Comparison of ENCODE assay signal across 9 cellular contexts in genomic region chr6:162621246-162621645, GRCh38.
DNase-seq lines count a peak whose midpoint lies in the region; TF ChIP-seq lines count a peak whose summit lies in the region.
"Had no signal": no experiment of that assay in that cellular context is flagged by ENCODE, and none has a peak within 500 bp of the region (broad histone marks: within the 10 kb centered on the region; RNA-seq: fewer than 3 reads in every experiment).

No MANE protein-coding gene starts in this region.

- POLR2A ChIA-PET in activated CD4-positive, alpha-beta memory T cell treated with anti-CD3 and anti-CD28 coated beads for 36 hours (lab: Charles Lee) = no interaction called here
- POLR2A ChIA-PET in activated CD4-positive, alpha-beta memory T cell treated with anti-CD3 and anti-CD28 coated beads, Interleukin-2, amount 10 ng/mL, durations not matched to agents 7 days and 5 days (lab: Charles Lee) = no interaction called here
- POLR2A ChIA-PET in GM10248 (lab: Yijun Ruan, JAX) = no interaction called here

- no peak overlapping the region for H3K9ac ChIP-seq in endodermal cell (ENCODE audit: extremely low read depth, low read length, poor library complexity, severe bottlenecking)

- 48 to 50% methylated on average over 1 to 4 of the region's 4 CpGs for WGBS in endodermal cell (ENCODE audit: insufficient coverage in 1 of 2, insufficient read length in 1 of 2), 2 experiments

- H3K36me3 Mint-ChIP-seq in activated CD4-positive, alpha-beta memory T cell treated with anti-CD3 and anti-CD28 coated beads for 36 hours = no peaks in the 10 kb centered on the region
- H3K36me3 Mint-ChIP-seq in activated CD4-positive, alpha-beta memory T cell treated with anti-CD3 and anti-CD28 coated beads, Interleukin-2, amount 10 ng/mL, durations not matched to agents 7 days and 5 days (ENCODE audit: low read depth) = no peaks in the 10 kb centered on the region
- H3K36me3 Mint-ChIP-seq in endodermal cell (ENCODE audit: low read depth) = no peaks in the 10 kb centered on the region

- no peaks in the 10 kb centered on the region for H3K9me3 Mint-ChIP-seq in activated CD4-positive, alpha-beta memory T cell treated with anti-CD3 and anti-CD28 coated beads for 36 hours
- H3K9me3 Mint-ChIP-seq in activated CD4-positive, alpha-beta memory T cell treated with anti-CD3 and anti-CD28 coated beads, Interleukin-2, amount 10 ng/mL, durations not matched to agents 7 days and 5 days = no peaks in the 10 kb centered on the region
- H3K9me3 Mint-ChIP-seq in endodermal cell = no peaks in the 10 kb centered on the region
- H3K9me3 Mint-ChIP-seq: nephron progenitor cell had no signal

- H3K27ac ChIP-seq in endodermal cell (ENCODE audit: low read depth, low read length) = no peak overlapping the region

- peaks cover 8% of the 10 kb centered on the region for H3K27me3 ChIP-seq in endodermal cell (ENCODE audit: control insufficient read depth, insufficient read depth, low read length, poor library complexity, severe bottlenecking)

- intact Hi-C loops in activated CD4-positive, alpha-beta memory T cell treated with anti-CD3 and anti-CD28 coated beads for 36 hours (cut with micrococcal nuclease) = no loop called here
- intact Hi-C loops in head of caudate nucleus (cut with DNase I) = no loop called here

- peaks cover 2% of the 10 kb centered on the region for H3K4me1 Mint-ChIP-seq in activated CD4-positive, alpha-beta memory T cell treated with anti-CD3 and anti-CD28 coated beads for 36 hours (ENCODE audit: low read depth)
- H3K4me1 Mint-ChIP-seq in activated CD4-positive, alpha-beta memory T cell treated with anti-CD3 and anti-CD28 coated beads, Interleukin-2, amount 10 ng/mL, durations not matched to agents 7 days and 5 days = no peaks in the 10 kb centered on the region
- H3K4me1 Mint-ChIP-seq in endodermal cell = peaks cover 12% of the 10 kb centered on the region

- CTCF ChIA-PET in activated CD4-positive, alpha-beta memory T cell treated with anti-CD3 and anti-CD28 coated beads for 36 hours (lab: Charles Lee) = no interaction called here
- CTCF ChIA-PET in activated CD4-positive, alpha-beta memory T cell treated with anti-CD3 and anti-CD28 coated beads, Interleukin-2, amount 10 ng/mL, durations not matched to agents 7 days and 5 days (lab: Charles Lee) = no interaction called here
- CTCF ChIA-PET in GM10248 (lab: Yijun Ruan, JAX) = interaction anchor here (1.1 to 1.2 kb wide), 2 partner anchors 13 to 16 kb away, joined by 3 read pairs; no protein-coding TSS in a partner anchor

- no peaks in the 10 kb centered on the region for H3K4me1 ChIP-seq in endodermal cell (ENCODE audit: control insufficient read depth, insufficient read depth, low read length)

- peak; percentile 25 for DNase-seq in activated CD4-positive, alpha-beta memory T cell treated with anti-CD3 and anti-CD28 coated beads for 36 hours
- DNase-seq in activated CD4-positive, alpha-beta memory T cell treated with anti-CD3 and anti-CD28 coated beads, Interleukin-2, amount 10 ng/mL, durations not matched to agents 7 days and 5 days = no peak
- DNase-seq in LHCN-M2 (ENCODE audit: low read depth) = peak; percentile 45
- peak; percentile 63 for DNase-seq in endodermal cell
- DNase-seq in retinal pigment epithelial cell (ENCODE audit: low read depth) = peak; percentile 36
- DNase-seq in GM10248 (ENCODE audit: extremely low spot score) = no peak
- DNase-seq in head of caudate nucleus = no peak
- DNase-seq in hypothalamus (lab: John Stamatoyannopoulos, UW) = no peak
- DNase-seq: nephron progenitor cell had no signal

- TF ChIP-seq CTCF in endodermal cell (conservative IDR thresholded peaks at IDR 0.05) = no peak
- no peak for TF ChIP-seq CTCF in retinal pigment epithelial cell (conservative IDR thresholded peaks at IDR 0.05; ENCODE audit: low read depth, low read length)
- no peak for TF ChIP-seq CTCF in GM10248 (IDR thresholded peaks at IDR 0.05; ENCODE audit: control extremely low read depth, extremely low read depth, low read depth, missing control alignments)

- no peaks in the 10 kb centered on the region for H3K9me3 ChIP-seq in endodermal cell (ENCODE audit: control insufficient read depth, low read length)

- H3K4me3 Mint-ChIP-seq in activated CD4-positive, alpha-beta memory T cell treated with anti-CD3 and anti-CD28 coated beads for 36 hours = no peak overlapping the region
- H3K4me3 Mint-ChIP-seq in activated CD4-positive, alpha-beta memory T cell treated with anti-CD3 and anti-CD28 coated beads, Interleukin-2, amount 10 ng/mL, durations not matched to agents 7 days and 5 days = no peak overlapping the region
- H3K4me3 Mint-ChIP-seq in endodermal cell = no peak overlapping the region
- H3K4me3 Mint-ChIP-seq: nephron progenitor cell had no signal

- no peaks in the 10 kb centered on the region for H3K27me3 Mint-ChIP-seq in activated CD4-positive, alpha-beta memory T cell treated with anti-CD3 and anti-CD28 coated beads for 36 hours
- H3K27me3 Mint-ChIP-seq in activated CD4-positive, alpha-beta memory T cell treated with anti-CD3 and anti-CD28 coated beads, Interleukin-2, amount 10 ng/mL, durations not matched to agents 7 days and 5 days = no peaks in the 10 kb centered on the region
- no peaks in the 10 kb centered on the region for H3K27me3 Mint-ChIP-seq in endodermal cell (ENCODE audit: insufficient read depth)

- no peak overlapping the region for H3K27ac Mint-ChIP-seq in activated CD4-positive, alpha-beta memory T cell treated with anti-CD3 and anti-CD28 coated beads for 36 hours
- H3K27ac Mint-ChIP-seq in activated CD4-positive, alpha-beta memory T cell treated with anti-CD3 and anti-CD28 coated beads, Interleukin-2, amount 10 ng/mL, durations not matched to agents 7 days and 5 days = no peak overlapping the region
- H3K27ac Mint-ChIP-seq in endodermal cell = peak overlapping the region; percentile 18
- H3K27ac Mint-ChIP-seq: nephron progenitor cell had no signal

- H3K36me3 ChIP-seq in endodermal cell (ENCODE audit: control insufficient read depth, insufficient read depth, low read length) = no peaks in the 10 kb centered on the region

- H3K4me3 ChIP-seq in endodermal cell (ENCODE audit: low read length) (no peak overlapping the region), retinal pigment epithelial cell (ENCODE audit: low read length) (no peak overlapping the region)

Comparison
In these comparisons a context has a peak if more than half of its experiments do, and no peak if none do; other contexts are left out.
1. DNase-seq: peak in activated CD4-positive, alpha-beta memory T cell treated with anti-CD3 and anti-CD28 coated beads for 36 hours (single experiment), LHCN-M2 (single experiment), endodermal cell (single experiment) and retinal pigment epithelial cell (single experiment); none in activated CD4-positive, alpha-beta memory T cell treated with anti-CD3 and anti-CD28 coated beads, Interleukin-2, amount 10 ng/mL, durations not matched to agents 7 days and 5 days (single experiment), GM10248 (single experiment), head of caudate nucleus (0 of 42) and hypothalamus (0 of 51).